In the genomic region with DNA sequence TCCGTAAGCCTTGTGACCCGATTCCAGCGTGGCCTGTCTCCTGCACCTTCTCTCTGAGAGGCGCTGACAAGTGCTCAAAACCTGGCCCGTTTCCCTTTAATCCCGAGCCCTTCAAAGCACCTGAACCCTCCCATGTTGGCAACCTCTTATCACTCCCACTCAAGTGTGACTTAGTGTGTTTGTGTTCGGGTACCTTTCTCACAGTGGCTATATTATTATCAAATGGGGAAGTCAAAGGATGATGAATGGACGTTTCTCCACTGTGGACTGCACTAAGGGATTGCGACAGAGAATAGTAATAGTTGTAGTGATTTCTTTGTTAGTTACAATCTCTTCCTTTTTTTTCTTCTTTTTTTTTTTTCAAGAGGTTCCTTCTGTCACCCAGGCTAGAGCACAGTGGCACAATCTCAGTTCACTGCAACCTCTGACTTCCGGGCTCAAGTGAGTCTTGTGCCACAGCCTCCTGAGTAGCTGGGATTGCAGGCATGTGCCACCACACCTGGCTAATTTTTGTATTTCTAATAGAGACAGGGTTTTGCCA, we compare ENCODE assay signal across 15 cellular contexts.
DNase-seq lines count a peak whose midpoint lies in the region; ATAC-seq, FAIRE-seq and TF ChIP-seq lines count a peak whose summit lies in the region.
"Had no signal": no experiment of that assay in that cellular context is flagged by ENCODE, and none has a peak within 500 bp of the region (broad histone marks: within the 10 kb centered on the region; RNA-seq: fewer than 3 reads in every experiment).

No MANE protein-coding gene starts in this region.

- no TSS peak for BruUV-seq in GM12878 (replicated peaks; lab: Mats Ljungman, UMichigan)

- H3K23ac ChIP-seq in trophoblast cell (ENCODE audit: low read length), result no peak overlapping the region

- no peak overlapping the region for H2AFZ ChIP-seq in GM12878 (ENCODE audit: control insufficient read depth, low read depth, low read length)
- H2AFZ ChIP-seq in trophoblast cell (ENCODE audit: insufficient read depth, low read length, poor library complexity), result no peak overlapping the region

- no peak for TF ChIP-seq POLR2A in GM12878 (IDR thresholded peaks at IDR 0.05; ENCODE audit: low read depth, low read length)

- CTCF ChIA-PET in GM12878 (lab: Yijun Ruan, JAX), result no interaction called here

- H3K4me3 ChIP-seq in GM12878, result no peak overlapping the region
- H3K4me3 ChIP-seq in trophoblast cell (ENCODE audit: low read depth, low read length), result no peak overlapping the region

- POLR2A ChIA-PET in GM12878 (lab: Charles Lee), result interaction anchor here (1.0 kb wide), 1 partner anchor 16 kb away, joined by 3 read pairs; no protein-coding TSS in a partner anchor

- in situ Hi-C loops in GM12878 (cut with MboI), result no loop called here

- no peak overlapping the region for H4K12ac ChIP-seq in trophoblast cell (ENCODE audit: low read depth, low read length)

- intact Hi-C loops in GM12878 (cut with micrococcal nuclease; ENCODE audit: unreplicated experiment), result no loop called here

- H3K14ac ChIP-seq in trophoblast cell (ENCODE audit: low read length), result no peak overlapping the region

- RAD21 ChIA-PET in GM12878 (lab: Charles Lee; ENCODE audit: unreplicated experiment), result interaction anchor here (1.4 kb wide), 1 partner anchor 19 kb away, joined by 3 read pairs; no protein-coding TSS in a partner anchor

- no peak for TF ChIP-seq RAD21 in GM12878 (IDR thresholded peaks at IDR 0.05; ENCODE audit: insufficient read depth, low read depth, low read length)

- no peaks in the 10 kb centered on the region for H3K79me2 ChIP-seq in GM12878 (ENCODE audit: control insufficient read depth, insufficient read depth, low read length)
- no peaks in the 10 kb centered on the region for H3K79me2 ChIP-seq in trophoblast cell (ENCODE audit: control insufficient read depth, insufficient read depth, low read length, poor library complexity)

- H4K91ac ChIP-seq in trophoblast cell (ENCODE audit: low read depth, low read length), result peak overlapping the region; percentile 61

- H2BK12ac ChIP-seq in trophoblast cell (ENCODE audit: low read length), result peak overlapping the region; percentile 71

- H2BK5ac ChIP-seq in trophoblast cell (ENCODE audit: low read depth, low read length, poor library complexity), result no peak overlapping the region

- H3K27me3 ChIP-seq in GM12878 (replicated peaks in 1 of 2; ENCODE audit: control insufficient read depth in 2 of 2, insufficient read depth in 2 of 2, low read length in 1 of 2), result peaks cover 0 to 8% of the 10 kb centered on the region in 2 experiments; a peak in 1 of 4 replicates
- H3K27me3 ChIP-seq in trophoblast cell (ENCODE audit: insufficient read depth, low read length), result no peaks in the 10 kb centered on the region

- no peak for FAIRE-seq in GM12878 (lab: Jason Lieb, UNC)
- FAIRE-seq: small intestine had no signal

- H3K18ac ChIP-seq in trophoblast cell (ENCODE audit: low read length), result no peak overlapping the region

- H3K4me1 ChIP-seq in GM12878 (ENCODE audit: control insufficient read depth, insufficient read depth, low read length), result no peaks in the 10 kb centered on the region
- H3K4me1 ChIP-seq in trophoblast cell (ENCODE audit: control insufficient read depth in 1 of 2, insufficient read depth in 2 of 2, low read length in 2 of 2), result peaks cover 6 to 8% of the 10 kb centered on the region in 2 experiments

- SMC1A ChIA-PET in GM12878 (lab: Charles Lee; ENCODE audit: uncharacterized antibody, unreplicated experiment), result interaction anchor here (0.7 to 2.9 kb wide), 3 partner anchors 13 to 25 kb away, joined by 4 to 14 read pairs (median 4); no protein-coding TSS in a partner anchor

- H2BK120ac ChIP-seq in trophoblast cell (ENCODE audit: insufficient read depth, low read length, poor library complexity), result no peak overlapping the region

- H3K9me3 ChIP-seq in GM12878 (replicated peaks; ENCODE audit: control insufficient read depth, insufficient read depth, low read length), result no peaks in the 10 kb centered on the region
- H3K9me3 ChIP-seq in trophoblast cell (ENCODE audit: insufficient read depth, low read depth, low read length), result peaks cover 2% of the 10 kb centered on the region
- H3K9me3 ChIP-seq: SK-N-SH had no signal

- H4K20me1 ChIP-seq in GM12878 (ENCODE audit: control insufficient read depth, insufficient read depth), result no peaks in the 10 kb centered on the region

- H3K79me1 ChIP-seq in trophoblast cell (ENCODE audit: low read length), result peaks cover 2% of the 10 kb centered on the region

- DNase-seq in DMS153 treated with DMSO at 0.1 percent for 48 hours (lab: John Stamatoyannopoulos, UW; ENCODE audit: unreplicated experiment) (peak; percentile 17), DMS153 (lab: John Stamatoyannopoulos, UW) (no peak), NCI-H345 treated with DMSO at 0.1 percent for 48 hours (lab: John Stamatoyannopoulos, UW; ENCODE audit: unreplicated experiment) (peak; percentile 79), GM12878 (ENCODE audit: low read depth, low spot score) (no peak), trophoblast cell (peak in 1 of 2 donors; percentile 18), amygdala (lab: John Stamatoyannopoulos, UW) (no peak), cortex of kidney (lab: John Stamatoyannopoulos, UW) (no peak)
- no peak for DNase-seq in activated CD8-positive, alpha-beta memory T cell treated with anti-CD3 and anti-CD28 coated beads for 24 hours
- DNase-seq: activated B cell treated with CpG ODN at 0.5 μM for 24 hours; activated T-cell treated with anti-CD3 and anti-CD28 coated beads, Interleukin-2, amount 50 U/mL, for 24 hours; mesenchymal stem cell; NCI-H69; SK-N-SH; small intestine had no signal

- TF ChIP-seq CTCF in GM12878 (IDR thresholded peaks at IDR 0.05 in 2 of 3, conservative IDR thresholded peaks at IDR 0.05 in 1 of 3; ENCODE audit: control insufficient read depth in 2 of 3, extremely low read depth in 1 of 3, insufficient read depth in 1 of 3, low read depth in 3 of 3, low read length in 3 of 3), result no peak

- H3K4ac ChIP-seq in trophoblast cell (ENCODE audit: low read depth, low read length), result no peak overlapping the region

- H3K36me3 ChIP-seq in GM12878 (ENCODE audit: control insufficient read depth in 2 of 2, insufficient read depth in 2 of 2, low read length in 1 of 2) (no peaks in the 10 kb centered on the region), trophoblast cell (ENCODE audit: control insufficient read depth in 1 of 2, insufficient read depth in 2 of 2, low read length in 2 of 2) (no peaks in the 10 kb centered on the region)

- WGBS in GM12878 (ENCODE audit: insufficient coverage, insufficient replicate concordance, low lambda C conversion rate, missing lambda C conversion rate), result 49% methylated on average over 10 of the region's 10 CpGs
- no CpG with 5 or more reads among the region's 10 CpGs for WGBS in trophoblast cell (ENCODE audit: extremely low coverage, insufficient coverage, insufficient read length)

- no peak overlapping the region for H4K8ac ChIP-seq in trophoblast cell (ENCODE audit: low read depth, low read length)

- no peak for TF ChIP-seq EP300 in GM12878 (IDR thresholded peaks at IDR 0.05; ENCODE audit: borderline replicate concordance in 1 of 2, control insufficient read depth in 1 of 2, low read depth in 2 of 2, low read length in 2 of 2)

- H3K9ac ChIP-seq in GM12878 (ENCODE audit: control insufficient read depth, insufficient read depth, low read length), result no peak overlapping the region
- H3K9ac ChIP-seq in trophoblast cell (ENCODE audit: low read length), result no peak overlapping the region
- H3K9ac ChIP-seq: SK-N-SH had no signal

- ATAC-seq in GM12878, result peak; percentile 15; the same call in 2 of the 3 replicates

- H2AK5ac ChIP-seq in trophoblast cell (ENCODE audit: low read length), result no peak overlapping the region

- H3K4me2 ChIP-seq in GM12878 (ENCODE audit: control insufficient read depth, insufficient read depth) (no peak overlapping the region), trophoblast cell (ENCODE audit: low read length) (no peak overlapping the region)
- H3K4me2 ChIP-seq: SK-N-SH had no signal

- H3K27ac ChIP-seq in GM12878 (ENCODE audit: control insufficient read depth, insufficient read depth) (no peak overlapping the region), trophoblast cell (ENCODE audit: low read depth, low read length) (peak overlapping the region; percentile 44)
- H3K27ac ChIP-seq: 22Rv1 had no signal

TF ChIP-seq in GM12878, 131 proteins besides CTCF, POLR2A, EP300 and RAD21:
- TF ChIP-seq ETV6 (conservative IDR thresholded peaks at IDR 0.05 in 1 of 2, IDR thresholded peaks at IDR 0.05 in 1 of 2; ENCODE audit: borderline replicate concordance in 1 of 2, low read depth in 1 of 2), result no peak

Comparison
In these comparisons a context has a peak if more than half of its experiments do, and no peak if none do; other contexts are left out.
1. DNase-seq: peak in DMS153 treated with DMSO at 0.1 percent for 48 hours (single experiment) and NCI-H345 treated with DMSO at 0.1 percent for 48 hours (single experiment); none in DMS153 (single experiment), GM12878 (single experiment), amygdala (0 of 56), cortex of kidney (single experiment) and activated CD8-positive, alpha-beta memory T cell treated with anti-CD3 and anti-CD28 coated beads for 24 hours (single experiment).